In the genomic region with DNA sequence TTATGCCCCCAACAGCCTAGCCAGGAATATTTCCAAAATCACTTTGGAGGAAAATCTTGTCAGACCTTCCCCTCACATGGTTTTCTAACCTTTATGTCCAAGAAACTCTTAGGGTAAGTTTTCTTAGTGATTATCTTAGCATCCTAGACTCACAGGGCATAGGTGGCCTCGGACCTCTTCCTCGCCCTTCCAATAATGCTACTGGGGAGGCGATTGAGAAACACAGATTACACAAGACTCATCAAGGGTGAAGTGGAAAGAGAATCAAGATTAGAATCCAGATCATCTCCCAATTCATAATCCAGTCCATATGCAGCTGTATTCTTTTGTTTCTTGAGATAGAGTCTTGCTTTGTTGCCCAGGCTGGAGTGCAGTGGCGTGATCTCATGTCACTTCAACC, we compare ENCODE assay signal across 17 cellular contexts.
"Had no signal": no experiment of that assay in that cellular context is flagged by ENCODE, and none has a peak within 500 bp of the region (broad histone marks: within the 10 kb centered on the region; RNA-seq: fewer than 3 reads in every experiment).

No MANE protein-coding gene starts in this region.

- H3K4me3 Mint-ChIP-seq: activated CD4-positive, alpha-beta T cell treated with anti-CD3 and anti-CD28 coated beads for 36 hours; activated naive CD8-positive, alpha-beta T cell; activated T-helper 1 cell treated with anti-CD3 and anti-CD28 coated beads, Interleukin-12 subunit alpha, Interleukin-12 subunit beta, Interleukin-2, Interleukin-4 antibody, amounts not matched to agents 30 ng/mL and 10 ng/mL and 1 ng/mL, durations not matched to agents 14 hours and 24 hours and 36 hours; immature natural killer cell; naive thymus-derived CD4-positive, alpha-beta T cell; stimulated activated naive CD8-positive, alpha-beta T cell treated with anti-CD3 and anti-CD28 coated beads, Interleukin-15, amount 100 ng/mL, for 72 hours had no signal

- H3K4me1 Mint-ChIP-seq: activated CD4-positive, alpha-beta T cell treated with anti-CD3 and anti-CD28 coated beads for 36 hours; immature natural killer cell; stimulated activated naive CD8-positive, alpha-beta T cell treated with anti-CD3 and anti-CD28 coated beads, Interleukin-15, amount 100 ng/mL, for 72 hours had no signal

- H3K9me3 Mint-ChIP-seq: activated T-helper 1 cell treated with anti-CD3 and anti-CD28 coated beads, Interleukin-12 subunit alpha, Interleukin-12 subunit beta, Interleukin-2, Interleukin-4 antibody, amounts not matched to agents 30 ng/mL and 10 ng/mL and 1 ng/mL, durations not matched to agents 14 hours and 24 hours and 36 hours; immature natural killer cell had no signal

- H3K27me3 Mint-ChIP-seq: activated naive CD8-positive, alpha-beta T cell; stimulated activated naive CD8-positive, alpha-beta T cell treated with anti-CD3 and anti-CD28 coated beads, Interleukin-15, amount 100 ng/mL, for 72 hours had no signal

- H3K36me3 ChIP-seq: gastroesophageal sphincter, heart right ventricle, suprapubic skin, transverse colon had no signal

- DNase-seq: activated CD4-positive, alpha-beta T cell treated with anti-CD3 and anti-CD28 coated beads for 36 hours; activated CD4-positive, alpha-beta T cell treated with anti-CD3 and anti-CD28 coated beads, Interleukin-2, amount 50 U/mL, for 48 hours; activated gamma-delta T cell treated with Interleukin-2 at 50 U/mL for 16 hours; central memory CD4-positive, alpha-beta T cell; heart right ventricle; immature natural killer cell; left ventricle myocardium superior; mucosa of descending colon; naive thymus-derived CD4-positive, alpha-beta T cell; stimulated activated naive CD8-positive, alpha-beta T cell treated with anti-CD3 and anti-CD28 coated beads, Interleukin-15, amount 100 ng/mL, for 72 hours; T-helper 2 cell; transverse colon had no signal

- H3K4me1 ChIP-seq: suprapubic skin, transverse colon had no signal

- H3K36me3 Mint-ChIP-seq: activated naive CD8-positive, alpha-beta T cell; immature natural killer cell; naive thymus-derived CD4-positive, alpha-beta T cell had no signal

- ATAC-seq: activated CD4-positive, alpha-beta T cell treated with anti-CD3 and anti-CD28 coated beads for 36 hours; gastroesophageal sphincter; heart right ventricle; left ventricle myocardium superior; mucosa of descending colon; naive thymus-derived CD4-positive, alpha-beta T cell; stimulated activated naive CD8-positive, alpha-beta T cell treated with anti-CD3 and anti-CD28 coated beads, Interleukin-15, amount 100 ng/mL, for 72 hours had no signal

- H3K27ac ChIP-seq: gastroesophageal sphincter, heart right ventricle, suprapubic skin, transverse colon had no signal

- H3K4me3 ChIP-seq: coronary artery, gastroesophageal sphincter, heart right ventricle, mucosa of descending colon, suprapubic skin, transverse colon had no signal

- H3K27ac Mint-ChIP-seq: activated CD4-positive, alpha-beta T cell treated with anti-CD3 and anti-CD28 coated beads for 36 hours; activated naive CD8-positive, alpha-beta T cell; activated T-helper 1 cell treated with anti-CD3 and anti-CD28 coated beads, Interleukin-12 subunit alpha, Interleukin-12 subunit beta, Interleukin-2, Interleukin-4 antibody, amounts not matched to agents 30 ng/mL and 10 ng/mL and 1 ng/mL, durations not matched to agents 14 hours and 24 hours and 36 hours; immature natural killer cell; naive thymus-derived CD4-positive, alpha-beta T cell; stimulated activated naive CD8-positive, alpha-beta T cell treated with anti-CD3 and anti-CD28 coated beads, Interleukin-15, amount 100 ng/mL, for 72 hours had no signal

- H3K9me3 ChIP-seq: gastroesophageal sphincter, heart right ventricle, mucosa of descending colon, suprapubic skin, transverse colon had no signal

- H3K27me3 ChIP-seq: gastroesophageal sphincter, heart right ventricle, suprapubic skin, transverse colon had no signal
